Comparison of ENCODE assay signal across 8 cellular contexts in genomic region chr19:27974082-27974513, GRCh38.
DNase-seq lines count a peak whose midpoint lies in the region; ATAC-seq and TF ChIP-seq lines count a peak whose summit lies in the region.
"Had no signal": no experiment of that assay in that cellular context is flagged by ENCODE, and none has a peak within 500 bp of the region (broad histone marks: within the 10 kb centered on the region; RNA-seq: fewer than 3 reads in every experiment).

No MANE protein-coding gene starts in this region.

- H3K4me1 Mint-ChIP-seq in brain: peaks cover 37% of the 10 kb centered on the region
- H3K4me1 Mint-ChIP-seq in mesothelial cell of epicardium: peaks cover 16% of the 10 kb centered on the region
- H3K4me1 Mint-ChIP-seq in stimulated activated effector memory CD8-positive, alpha-beta T cell treated with anti-CD3 and anti-CD28 coated beads, Interleukin-12 subunit alpha, Interleukin-12 subunit beta, amount 100 ng/mL, for 72 hours: no peaks in the 10 kb centered on the region

- H3K36me3 Mint-ChIP-seq in brain (no peaks in the 10 kb centered on the region), mesothelial cell of epicardium (no peaks in the 10 kb centered on the region)
- no peaks in the 10 kb centered on the region for H3K36me3 Mint-ChIP-seq in stimulated activated effector memory CD8-positive, alpha-beta T cell treated with anti-CD3 and anti-CD28 coated beads, Interleukin-12 subunit alpha, Interleukin-12 subunit beta, amount 100 ng/mL, for 72 hours

- TF ChIP-seq CTCF in GM12865 (IDR thresholded peaks at IDR 0.05; ENCODE audit: insufficient read depth, low read depth, low read length, missing control alignments) (peak; percentile 67), brain (conservative IDR thresholded peaks at IDR 0.05) (peak; percentile 93 to 95), mesothelial cell of epicardium (IDR thresholded peaks at IDR 0.05; ENCODE audit: unreplicated experiment) (peak; percentile 60)

- no peak overlapping the region for H3K4me3 Mint-ChIP-seq in brain
- H3K4me3 Mint-ChIP-seq in mesothelial cell of epicardium: no peak overlapping the region
- no peak overlapping the region for H3K4me3 Mint-ChIP-seq in stimulated activated effector memory CD8-positive, alpha-beta T cell treated with anti-CD3 and anti-CD28 coated beads, Interleukin-12 subunit alpha, Interleukin-12 subunit beta, amount 100 ng/mL, for 72 hours
- H3K4me3 Mint-ChIP-seq: T-helper 1 cell treated with Interleukin-12 subunit alpha and Interleukin-12 subunit beta and Interleukin-4 antibody, amounts not matched to agents 30 μg/mL and 1 μg/mL, for 36 hours had no signal

- H3K4me3 ChIP-seq in GM12865 (ENCODE audit: low read depth, low read length): no peak overlapping the region

- ATAC-seq in stimulated activated effector memory CD8-positive, alpha-beta T cell treated with anti-CD3 and anti-CD28 coated beads, Interleukin-12 subunit alpha, Interleukin-12 subunit beta, amount 100 ng/mL, for 72 hours: no peak

- H3K27me3 Mint-ChIP-seq in brain (no peaks in the 10 kb centered on the region), mesothelial cell of epicardium (ENCODE audit: low read depth) (no peaks in the 10 kb centered on the region)

- H3K27ac Mint-ChIP-seq in brain (no peak overlapping the region), mesothelial cell of epicardium (no peak overlapping the region)
- H3K27ac Mint-ChIP-seq in stimulated activated effector memory CD8-positive, alpha-beta T cell treated with anti-CD3 and anti-CD28 coated beads, Interleukin-12 subunit alpha, Interleukin-12 subunit beta, amount 100 ng/mL, for 72 hours: no peak overlapping the region
- H3K27ac Mint-ChIP-seq: T-helper 1 cell treated with Interleukin-12 subunit alpha and Interleukin-12 subunit beta and Interleukin-4 antibody, amounts not matched to agents 30 μg/mL and 1 μg/mL, for 36 hours had no signal

- H3K9me3 Mint-ChIP-seq in brain (peaks cover 0 to 5% (median 0%) of the 10 kb centered on the region in 5 experiments), mesothelial cell of epicardium (peaks cover 5% of the 10 kb centered on the region)
- peaks cover 5% of the 10 kb centered on the region for H3K9me3 Mint-ChIP-seq in stimulated activated effector memory CD8-positive, alpha-beta T cell treated with anti-CD3 and anti-CD28 coated beads, Interleukin-12 subunit alpha, Interleukin-12 subunit beta, amount 100 ng/mL, for 72 hours
- H3K9me3 Mint-ChIP-seq: T-helper 1 cell treated with Interleukin-12 subunit alpha and Interleukin-12 subunit beta and Interleukin-4 antibody, amounts not matched to agents 30 μg/mL and 1 μg/mL, for 36 hours had no signal

- DNase-seq in GM12865 (ENCODE audit: low read depth) (peak; percentile 66), MV-4-11 (lab: John Stamatoyannopoulos, UW) (peak; percentile 40), mesothelial cell of epicardium (ENCODE audit: low spot score in 2 of 2, unreplicated experiment in 2 of 2) (peak in 1 of 2 experiments; percentile 49), NCI-H1694 treated with DMSO at 0.1 percent for 48 hours (lab: John Stamatoyannopoulos, UW) (no peak), DMS79 (lab: John Stamatoyannopoulos, UW) (no peak)
- no peak for DNase-seq in stimulated activated effector memory CD8-positive, alpha-beta T cell treated with anti-CD3 and anti-CD28 coated beads, Interleukin-12 subunit alpha, Interleukin-12 subunit beta, amount 100 ng/mL, for 72 hours (ENCODE audit: low spot score in 2 of 2)

Comparison
In these comparisons a context has a peak if more than half of its experiments do, and no peak if none do; other contexts are left out.
1. DNase-seq: peak in GM12865 (single experiment) and MV-4-11 (single experiment); none in NCI-H1694 treated with DMSO at 0.1 percent for 48 hours (single experiment), stimulated activated effector memory CD8-positive, alpha-beta T cell treated with anti-CD3 and anti-CD28 coated beads, Interleukin-12 subunit alpha, Interleukin-12 subunit beta, amount 100 ng/mL, for 72 hours (0 of 2) and DMS79 (single experiment).
2. Peak in every context shown above with its lines, with median percentiles within 50 percentile points of each other: CTCF ChIP-seq.